Comparison of ENCODE assay signal across 1 cellular context in genomic region chr14:103568952-103569351, GRCh38.
TF ChIP-seq lines count a peak whose summit lies in the region.

No MANE protein-coding gene starts in this region.

TF ChIP-seq in HEK293, 187 proteins besides CTCF, POLR2A, EP300 and RAD21:
- no peak for TF ChIP-seq GFI1B (tag by site-specific recombination; IDR thresholded peaks at IDR 0.05)
- peak; percentile 97 for TF ChIP-seq SP7 (tag by site-specific recombination; IDR thresholded peaks at IDR 0.05)
- TF ChIP-seq ZNF341 (tag by site-specific recombination; IDR thresholded peaks at IDR 0.05; ENCODE audit: low read depth), result peak; percentile 89
- peak; percentile 58 for TF ChIP-seq ZNF660 (tag by site-specific recombination; IDR thresholded peaks at IDR 0.05)
- TF ChIP-seq ZNF416 (tag by site-specific recombination; IDR thresholded peaks at IDR 0.05), result no peak
- no peak for TF ChIP-seq ZBTB44 (tag by site-specific recombination; IDR thresholded peaks at IDR 0.05)
